In genomic region chr20:381581-382290, GRCh38 we compare ENCODE assay signal across 8 cellular contexts. TPM values are rescaled to one million over a fixed set of nuclear protein-coding genes. Genes with fewer than 3 reads are reported as not detected.
DNase-seq lines count a peak whose midpoint lies in the region; ATAC-seq lines count a peak whose summit lies in the region.

No MANE protein-coding gene starts in this region.

- DNase-seq in 8988T: peak; percentile 63
- peak; percentile 50 for DNase-seq in NCI-H510A treated with DMSO at 0.1 percent for 48 hours (lab: John Stamatoyannopoulos, UW)
- DNase-seq in activated CD4-positive, alpha-beta T cell treated with anti-CD3 and anti-CD28 coated beads, Interleukin-2, amount 50 U/mL, for 24 hours (ENCODE audit: low read depth in 1 of 2, low spot score in 1 of 2): peak; percentile 36 to 47
- DNase-seq in ecto neural progenitor cell (ENCODE audit: low spot score): peak; percentile 67
- peak; percentile 75 to 89 for DNase-seq in lung microvascular endothelial cell (ENCODE audit: low read depth in 2 of 2)
- DNase-seq in stimulated activated CD8-positive, alpha-beta memory T cell treated with anti-CD3 and anti-CD28 coated beads, Interleukin-15, amount 100 ng/mL, for 1 hour (ENCODE audit: low read depth): peak; percentile 30

- ATAC-seq in GM18519 (IDR thresholded peaks at IDR 0.05; ENCODE audit: low FRiP score, unreplicated experiment): peak; percentile 37
- ATAC-seq in HG03039 (IDR thresholded peaks at IDR 0.05; ENCODE audit: unreplicated experiment): peak; percentile 62

RNA-seq across cellular contexts. Expression of gene TRIB3, which starts 1.2 kb away (rescaled TPM):
- total RNA-seq in lung microvascular endothelial cell: 26.6 and 36.1 TPM in 2 replicates

RNA-seq across cellular contexts. Expression of gene RBCK1, which starts 26.4 kb away (rescaled TPM):
- 46.4 and 76.6 TPM in 2 replicates for total RNA-seq in lung microvascular endothelial cell

RNA-seq across cellular contexts. Expression of gene NRSN2, which starts 34.8 kb away (rescaled TPM):
- total RNA-seq in lung microvascular endothelial cell: 9.7 and 9.8 TPM in 2 replicates

RNA-seq across cellular contexts. Expression of gene SOX12, which starts 56.4 kb away (rescaled TPM):
- 2.2 and 2.8 TPM in 2 replicates for total RNA-seq in lung microvascular endothelial cell

Comparison
In these comparisons a context has a peak if more than half of its experiments do, and no peak if none do; other contexts are left out.
1. Peak in every context shown above with its lines: DNase-seq and ATAC-seq.
2. DNase-seq: peak in every context shown above with its lines; median percentile 82 in lung microvascular endothelial cell; 67 in ecto neural progenitor cell; 63 in 8988T; 50 in NCI-H510A treated with DMSO at 0.1 percent for 48 hours; 42 in activated CD4-positive, alpha-beta T cell treated with anti-CD3 and anti-CD28 coated beads, Interleukin-2, amount 50 U/mL, for 24 hours; 30 in stimulated activated CD8-positive, alpha-beta memory T cell treated with anti-CD3 and anti-CD28 coated beads, Interleukin-15, amount 100 ng/mL, for 1 hour.